In the genomic region with DNA sequence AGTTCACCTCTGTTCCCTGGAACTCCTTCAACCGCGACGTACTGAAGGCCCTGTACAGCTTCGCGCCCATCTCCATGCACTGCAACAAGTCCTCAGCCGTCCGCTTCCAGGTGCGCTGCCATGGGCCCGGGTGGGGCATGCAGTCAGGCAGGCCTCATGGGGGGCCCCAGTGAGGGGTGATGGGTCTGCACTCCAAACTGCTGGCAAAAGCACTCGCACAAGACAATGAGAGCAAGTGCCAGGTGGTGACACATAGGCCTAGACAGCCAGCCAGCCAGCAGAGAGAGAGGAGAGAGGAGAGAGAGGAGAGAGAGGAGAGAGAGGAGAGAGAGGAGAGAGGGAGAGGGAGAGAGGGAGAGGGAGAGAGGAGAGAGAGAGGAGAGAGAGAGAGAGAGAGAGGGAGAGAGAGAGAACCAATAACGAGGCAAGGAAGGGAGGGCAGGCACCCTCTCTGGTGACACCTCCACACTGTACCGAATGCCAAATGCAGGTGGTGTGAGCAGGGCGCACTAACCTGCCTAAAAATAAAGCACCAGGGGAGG, we compare ENCODE assay signal across 15 cellular contexts. TPM values are rescaled to one million over a fixed set of nuclear protein-coding genes. Genes with fewer than 3 reads are reported as not detected.
DNase-seq lines count a peak whose midpoint lies in the region; ATAC-seq and TF ChIP-seq lines count a peak whose summit lies in the region.
"Had no signal": no experiment of that assay in that cellular context is flagged by ENCODE, and none has a peak within 500 bp of the region (broad histone marks: within the 10 kb centered on the region; RNA-seq: fewer than 3 reads in every experiment).

No MANE protein-coding gene starts in this region.

- H3K9me3 ChIP-seq in A673 (ENCODE audit: low read depth, low read length, poor library complexity, severe bottlenecking) = no peaks in the 10 kb centered on the region
- H3K9me3 ChIP-seq: upper lobe of left lung had no signal

- no peak overlapping the region for H3K27ac Mint-ChIP-seq in stimulated activated memory B cell treated with anti-CD40 and anti-IgM and Interleukin-4, amounts not matched to agents 10 μg/mL and 1 μg/mL and 100 μg/mL, for 72 hours

- no peak overlapping the region for H3K27ac ChIP-seq in A673 (ENCODE audit: low read depth, low read length, poor library complexity, severe bottlenecking)
- H3K27ac ChIP-seq: upper lobe of left lung had no signal

- H3K4me1 Mint-ChIP-seq in stimulated activated memory B cell treated with anti-CD40 and anti-IgM and Interleukin-4, amounts not matched to agents 10 μg/mL and 1 μg/mL and 100 μg/mL, for 72 hours = peaks cover 7% of the 10 kb centered on the region

- no peaks in the 10 kb centered on the region for H3K36me3 Mint-ChIP-seq in stimulated activated memory B cell treated with anti-CD40 and anti-IgM and Interleukin-4, amounts not matched to agents 10 μg/mL and 1 μg/mL and 100 μg/mL, for 72 hours

- no peak overlapping the region for H3K4me3 ChIP-seq in A673 (ENCODE audit: low read depth, low read length, poor library complexity, severe bottlenecking)
- H3K4me3 ChIP-seq: upper lobe of left lung had no signal

- peaks cover 94% of the 10 kb centered on the region for H3K27me3 Mint-ChIP-seq in stimulated activated memory B cell treated with anti-CD40 and anti-IgM and Interleukin-4, amounts not matched to agents 10 μg/mL and 1 μg/mL and 100 μg/mL, for 72 hours

- H3K9me3 Mint-ChIP-seq in stimulated activated memory B cell treated with anti-CD40 and anti-IgM and Interleukin-4, amounts not matched to agents 10 μg/mL and 1 μg/mL and 100 μg/mL, for 72 hours = no peaks in the 10 kb centered on the region

- DNase-seq in NCI-H748 (lab: John Stamatoyannopoulos, UW; ENCODE audit: unreplicated experiment) (peak; percentile 66), NCI-H748 treated with DMSO at 0.1 percent for 48 hours (lab: John Stamatoyannopoulos, UW) (no peak), NCI-H2029 treated with DMSO at 0.1 percent for 48 hours (lab: John Stamatoyannopoulos, UW) (peak; percentile 78), astrocyte of the hippocampus (ENCODE audit: low read depth, low spot score) (peak; percentile 20), A673 (ENCODE audit: low spot score) (no peak), SW480 (ENCODE audit: low spot score) (no peak)
- DNase-seq: ACHN, DMS 273 treated with DMSO at 0.1 percent for 48 hours, erythroblast, MV-4-11 had no signal

- H3K27me3 ChIP-seq in A673 (replicated peaks; ENCODE audit: insufficient read depth, low read depth, low read length, poor library complexity) = peaks cover 40% of the 10 kb centered on the region

- H3K4me3 Mint-ChIP-seq in stimulated activated memory B cell treated with anti-CD40 and anti-IgM and Interleukin-4, amounts not matched to agents 10 μg/mL and 1 μg/mL and 100 μg/mL, for 72 hours = no peak overlapping the region

- POLR2A ChIA-PET in A673 (lab: Charles Lee; ENCODE audit: low non-redundant PET) = no interaction called here

- intact Hi-C loops in A673 (cut with micrococcal nuclease; ENCODE audit: unreplicated experiment) = no loop called here

- peaks cover 16% of the 10 kb centered on the region for H3K4me1 ChIP-seq in A673 (ENCODE audit: insufficient read depth, low read length, poor library complexity, severe bottlenecking)

- CTCF ChIA-PET in A673 (lab: Charles Lee) = no interaction called here

- peak; percentile 34 for ATAC-seq in stimulated activated memory B cell treated with anti-CD40 and anti-IgM and Interleukin-4, amounts not matched to agents 10 μg/mL and 1 μg/mL and 100 μg/mL, for 72 hours
- no peak for ATAC-seq in HG02588 (IDR thresholded peaks at IDR 0.05; ENCODE audit: unreplicated experiment)

- BruUV-seq in A673 (replicated peaks; lab: Mats Ljungman, UMichigan) = no TSS peak

- no peaks in the 10 kb centered on the region for H3K36me3 ChIP-seq in A673 (ENCODE audit: insufficient read depth, low read length, poor library complexity, severe bottlenecking)
- H3K36me3 ChIP-seq: upper lobe of left lung had no signal

- no peak for TF ChIP-seq CTCF in A673 (conservative IDR thresholded peaks at IDR 0.05; ENCODE audit: low read depth, low read length)

RNA-seq across cellular contexts. Expression of a gene that starts 21.0 kb away (rescaled TPM):
- not detected in 2 replicates for total RNA-seq in A673 (2021)
- total RNA-seq: chondrocyte, lung microvascular endothelial cell had no signal

RNA-seq across cellular contexts. Expression of a gene that starts 48.0 kb away (rescaled TPM):
- not detected in 2 replicates for total RNA-seq in A673 (2021)
- total RNA-seq: chondrocyte, lung microvascular endothelial cell, upper lobe of left lung had no signal

Comparison
In these comparisons a context has a peak if more than half of its experiments do, and no peak if none do; other contexts are left out.
1. DNase-seq: peak in NCI-H748 (single experiment), NCI-H2029 treated with DMSO at 0.1 percent for 48 hours (single experiment) and astrocyte of the hippocampus (single experiment); none in NCI-H748 treated with DMSO at 0.1 percent for 48 hours (single experiment), A673 (single experiment) and SW480 (single experiment).